ENCODE assay signal across 1 cellular context in the genomic region with DNA sequence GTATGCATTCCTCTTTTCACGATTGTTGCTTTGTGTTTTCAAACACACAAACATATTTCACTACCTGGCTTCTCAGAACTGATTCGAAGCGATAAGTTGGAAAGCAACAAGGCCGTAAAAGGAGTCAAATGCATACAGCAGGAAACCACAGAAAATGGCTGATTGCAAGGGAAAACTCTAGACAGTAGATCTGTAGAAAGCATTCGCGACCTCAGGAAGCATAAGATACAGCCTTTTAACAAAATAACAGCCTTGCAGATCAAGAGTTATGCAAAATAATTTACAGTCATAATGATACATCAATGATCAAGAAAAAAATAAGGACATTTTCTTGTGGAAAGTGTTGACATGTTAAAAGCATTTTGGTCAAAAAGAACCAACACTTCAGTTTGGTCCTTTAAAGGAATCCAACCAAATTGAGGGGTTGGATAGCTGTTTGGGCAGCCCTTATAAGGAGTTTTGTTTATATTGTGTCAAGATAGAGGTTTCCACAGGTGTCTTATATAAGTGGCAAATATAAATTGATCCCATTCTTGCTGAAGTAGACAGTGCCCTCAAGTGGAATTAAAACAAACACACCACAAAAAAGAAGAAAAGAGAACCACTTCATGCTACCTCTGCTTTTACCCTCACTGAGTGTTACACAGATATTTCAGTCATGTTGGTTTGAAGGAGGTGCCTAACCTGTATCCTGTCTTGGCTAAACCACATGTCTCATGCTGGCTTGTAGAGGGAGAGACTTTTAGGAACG.
TF ChIP-seq lines count a peak whose summit lies in the region.

No MANE protein-coding gene starts in this region.

TF ChIP-seq in HCT116, 20 proteins besides CTCF, POLR2A, EP300 and RAD21:
- TF ChIP-seq EGR1 (IDR thresholded peaks at IDR 0.05; ENCODE audit: low read depth) = no peak
- TF ChIP-seq SIN3A (IDR thresholded peaks at IDR 0.05; ENCODE audit: low read depth) = no peak
- no peak for TF ChIP-seq JUND (IDR thresholded peaks at IDR 0.05)
